ENCODE assay signal across 1 cellular context in the genomic region with DNA sequence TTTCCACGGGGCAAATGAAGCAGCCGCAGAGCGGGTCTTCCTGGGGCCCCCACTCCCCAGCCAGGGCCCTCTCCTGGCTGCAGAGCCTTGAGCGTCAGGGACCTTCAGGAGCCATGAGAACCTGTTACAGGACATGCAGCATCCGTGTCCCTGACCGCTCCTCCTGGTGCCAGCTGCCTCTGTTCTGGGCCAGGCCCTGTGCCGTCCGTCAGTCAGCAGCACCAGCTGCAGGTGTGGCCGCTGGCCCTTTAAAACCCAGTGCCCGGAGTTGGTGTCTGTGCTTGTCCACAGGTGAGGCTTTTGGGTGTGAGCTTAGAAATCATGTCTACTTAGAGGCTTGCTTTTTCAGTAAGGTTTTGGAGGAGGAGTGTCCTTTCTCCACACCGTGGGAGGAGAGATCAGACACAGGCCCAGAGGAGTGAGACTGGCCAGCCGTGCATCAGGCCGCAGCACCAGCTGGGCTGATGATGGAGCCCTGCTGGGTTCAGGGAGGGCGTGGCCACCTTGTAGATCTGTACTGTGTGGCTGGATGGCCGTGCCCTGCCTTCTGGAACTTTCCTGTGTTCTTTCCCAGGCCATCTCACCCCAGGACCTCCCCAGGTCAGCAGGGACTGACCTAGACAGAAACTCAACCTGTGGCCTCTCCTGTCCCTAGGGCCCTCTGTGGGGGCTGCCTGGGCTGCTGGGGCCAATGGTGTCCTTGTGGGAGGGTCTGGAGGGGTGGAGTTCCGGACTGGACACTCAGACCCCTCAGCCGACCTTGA.
TF ChIP-seq lines count a peak whose summit lies in the region.

No MANE protein-coding gene starts in this region.

TF ChIP-seq in HepG2, 621 proteins besides CTCF, POLR2A, EP300 and RAD21 (continued from another document and continues in another):
- no peak for TF ChIP-seq FOXP1 (IDR thresholded peaks at IDR 0.05)
- TF ChIP-seq FOXP1 (CRISPR knock-in tag; IDR thresholded peaks at IDR 0.05), result 0 out of 2 replicates have a peak, but pooled peaks have one; percentile 1
- TF ChIP-seq PHF20 (CRISPR knock-in tag; IDR thresholded peaks at IDR 0.05), result no peak
- TF ChIP-seq, protein P1, sequence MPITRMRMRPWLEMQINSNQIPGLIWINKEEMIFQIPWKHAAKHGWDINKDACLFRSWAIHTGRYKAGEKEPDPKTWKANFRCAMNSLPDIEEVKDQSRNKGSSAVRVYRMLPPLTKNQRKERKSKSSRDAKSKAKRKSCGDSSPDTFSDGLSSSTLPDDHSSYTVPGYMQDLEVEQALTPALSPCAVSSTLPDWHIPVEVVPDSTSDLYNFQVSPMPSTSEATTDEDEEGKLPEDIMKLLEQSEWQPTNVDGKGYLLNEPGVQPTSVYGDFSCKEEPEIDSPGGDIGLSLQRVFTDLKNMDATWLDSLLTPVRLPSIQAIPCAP (CRISPR knock-in tag; IDR thresholded peaks at IDR 0.05; ENCODE audit: low read depth), result no peak
- TF ChIP-seq, protein P2, sequence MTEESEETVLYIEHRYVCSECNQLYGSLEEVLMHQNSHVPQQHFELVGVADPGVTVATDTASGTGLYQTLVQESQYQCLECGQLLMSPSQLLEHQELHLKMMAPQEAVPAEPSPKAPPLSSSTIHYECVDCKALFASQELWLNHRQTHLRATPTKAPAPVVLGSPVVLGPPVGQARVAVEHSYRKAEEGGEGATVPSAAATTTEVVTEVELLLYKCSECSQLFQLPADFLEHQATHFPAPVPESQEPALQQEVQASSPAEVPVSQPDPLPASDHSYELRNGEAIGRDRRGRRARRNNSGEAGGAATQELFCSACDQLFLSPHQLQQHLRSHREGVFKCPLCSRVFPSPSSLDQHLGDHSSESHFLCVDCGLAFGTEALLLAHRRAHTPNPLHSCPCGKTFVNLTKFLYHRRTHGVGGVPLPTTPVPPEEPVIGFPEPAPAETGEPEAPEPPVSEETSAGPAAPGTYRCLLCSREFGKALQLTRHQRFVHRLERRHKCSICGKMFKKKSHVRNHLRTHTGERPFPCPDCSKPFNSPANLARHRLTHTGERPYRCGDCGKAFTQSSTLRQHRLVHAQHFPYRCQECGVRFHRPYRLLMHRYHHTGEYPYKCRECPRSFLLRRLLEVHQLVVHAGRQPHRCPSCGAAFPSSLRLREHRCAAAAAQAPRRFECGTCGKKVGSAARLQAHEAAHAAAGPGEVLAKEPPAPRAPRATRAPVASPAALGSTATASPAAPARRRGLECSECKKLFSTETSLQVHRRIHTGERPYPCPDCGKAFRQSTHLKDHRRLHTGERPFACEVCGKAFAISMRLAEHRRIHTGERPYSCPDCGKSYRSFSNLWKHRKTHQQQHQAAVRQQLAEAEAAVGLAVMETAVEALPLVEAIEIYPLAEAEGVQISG (CRISPR knock-in tag; IDR thresholded peaks at IDR 0.05), result no peak
- no peak for TF ChIP-seq MBNL3 (CRISPR knock-in tag; conservative IDR thresholded peaks at IDR 0.05)
- TF ChIP-seq SIX1 (CRISPR knock-in tag; IDR thresholded peaks at IDR 0.05; ENCODE audit: borderline replicate concordance), result no peak
- no peak for TF ChIP-seq WIZ (CRISPR knock-in tag; IDR thresholded peaks at IDR 0.05)
- TF ChIP-seq HDAC2 (CRISPR knock-in tag; IDR thresholded peaks at IDR 0.05), result no peak
- TF ChIP-seq RNF2 (conservative IDR thresholded peaks at IDR 0.05; ENCODE audit: low read depth), result no peak
- TF ChIP-seq, protein P3, sequence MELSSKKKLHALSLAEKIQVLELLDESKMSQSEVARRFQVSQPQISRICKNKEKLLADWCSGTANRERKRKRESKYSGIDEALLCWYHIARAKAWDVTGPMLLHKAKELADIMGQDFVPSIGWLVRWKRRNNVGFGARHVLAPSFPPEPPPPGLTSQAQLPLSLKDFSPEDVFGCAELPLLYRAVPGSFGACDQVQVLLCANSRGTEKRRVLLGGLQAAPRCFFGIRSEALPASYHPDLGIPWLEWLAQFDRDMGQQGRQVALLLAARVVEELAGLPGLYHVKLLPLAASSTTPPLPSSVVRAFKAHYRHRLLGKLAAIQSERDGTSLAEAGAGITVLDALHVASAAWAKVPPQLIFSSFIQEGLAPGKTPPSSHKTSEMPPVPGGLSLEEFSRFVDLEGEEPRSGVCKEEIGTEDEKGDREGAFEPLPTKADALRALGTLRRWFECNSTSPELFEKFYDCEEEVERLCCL (CRISPR knock-in tag; IDR thresholded peaks at IDR 0.05; ENCODE audit: borderline replicate concordance), result no peak
- TF ChIP-seq SMYD3 (CRISPR knock-in tag; IDR thresholded peaks at IDR 0.05), result no peak
- peak; percentile 89 for TF ChIP-seq ZBTB7A (CRISPR knock-in tag; IDR thresholded peaks at IDR 0.05)
- TF ChIP-seq, protein P4, sequence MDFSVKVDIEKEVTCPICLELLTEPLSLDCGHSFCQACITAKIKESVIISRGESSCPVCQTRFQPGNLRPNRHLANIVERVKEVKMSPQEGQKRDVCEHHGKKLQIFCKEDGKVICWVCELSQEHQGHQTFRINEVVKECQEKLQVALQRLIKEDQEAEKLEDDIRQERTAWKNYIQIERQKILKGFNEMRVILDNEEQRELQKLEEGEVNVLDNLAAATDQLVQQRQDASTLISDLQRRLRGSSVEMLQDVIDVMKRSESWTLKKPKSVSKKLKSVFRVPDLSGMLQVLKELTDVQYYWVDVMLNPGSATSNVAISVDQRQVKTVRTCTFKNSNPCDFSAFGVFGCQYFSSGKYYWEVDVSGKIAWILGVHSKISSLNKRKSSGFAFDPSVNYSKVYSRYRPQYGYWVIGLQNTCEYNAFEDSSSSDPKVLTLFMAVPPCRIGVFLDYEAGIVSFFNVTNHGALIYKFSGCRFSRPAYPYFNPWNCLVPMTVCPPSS (IDR thresholded peaks at IDR 0.05), result no peak
- TF ChIP-seq, protein P5, sequence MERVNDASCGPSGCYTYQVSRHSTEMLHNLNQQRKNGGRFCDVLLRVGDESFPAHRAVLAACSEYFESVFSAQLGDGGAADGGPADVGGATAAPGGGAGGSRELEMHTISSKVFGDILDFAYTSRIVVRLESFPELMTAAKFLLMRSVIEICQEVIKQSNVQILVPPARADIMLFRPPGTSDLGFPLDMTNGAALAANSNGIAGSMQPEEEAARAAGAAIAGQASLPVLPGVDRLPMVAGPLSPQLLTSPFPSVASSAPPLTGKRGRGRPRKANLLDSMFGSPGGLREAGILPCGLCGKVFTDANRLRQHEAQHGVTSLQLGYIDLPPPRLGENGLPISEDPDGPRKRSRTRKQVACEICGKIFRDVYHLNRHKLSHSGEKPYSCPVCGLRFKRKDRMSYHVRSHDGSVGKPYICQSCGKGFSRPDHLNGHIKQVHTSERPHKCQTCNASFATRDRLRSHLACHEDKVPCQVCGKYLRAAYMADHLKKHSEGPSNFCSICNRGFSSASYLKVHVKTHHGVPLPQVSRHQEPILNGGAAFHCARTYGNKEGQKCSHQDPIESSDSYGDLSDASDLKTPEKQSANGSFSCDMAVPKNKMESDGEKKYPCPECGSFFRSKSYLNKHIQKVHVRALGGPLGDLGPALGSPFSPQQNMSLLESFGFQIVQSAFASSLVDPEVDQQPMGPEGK (CRISPR knock-in tag; IDR thresholded peaks at IDR 0.05), result peak; percentile 71; the same call in 1 of the 2 replicates
- TF ChIP-seq, protein P6, sequence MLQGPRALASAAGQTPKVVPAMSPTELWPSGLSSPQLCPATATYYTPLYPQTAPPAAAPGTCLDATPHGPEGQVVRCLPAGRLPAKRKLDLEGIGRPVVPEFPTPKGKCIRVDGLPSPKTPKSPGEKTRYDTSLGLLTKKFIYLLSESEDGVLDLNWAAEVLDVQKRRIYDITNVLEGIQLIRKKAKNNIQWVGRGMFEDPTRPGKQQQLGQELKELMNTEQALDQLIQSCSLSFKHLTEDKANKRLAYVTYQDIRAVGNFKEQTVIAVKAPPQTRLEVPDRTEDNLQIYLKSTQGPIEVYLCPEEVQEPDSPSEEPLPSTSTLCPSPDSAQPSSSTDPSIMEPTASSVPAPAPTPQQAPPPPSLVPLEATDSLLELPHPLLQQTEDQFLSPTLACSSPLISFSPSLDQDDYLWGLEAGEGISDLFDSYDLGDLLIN (CRISPR knock-in tag; IDR thresholded peaks at IDR 0.05; ENCODE audit: borderline replicate concordance), result no peak
- TF ChIP-seq, protein P7, sequence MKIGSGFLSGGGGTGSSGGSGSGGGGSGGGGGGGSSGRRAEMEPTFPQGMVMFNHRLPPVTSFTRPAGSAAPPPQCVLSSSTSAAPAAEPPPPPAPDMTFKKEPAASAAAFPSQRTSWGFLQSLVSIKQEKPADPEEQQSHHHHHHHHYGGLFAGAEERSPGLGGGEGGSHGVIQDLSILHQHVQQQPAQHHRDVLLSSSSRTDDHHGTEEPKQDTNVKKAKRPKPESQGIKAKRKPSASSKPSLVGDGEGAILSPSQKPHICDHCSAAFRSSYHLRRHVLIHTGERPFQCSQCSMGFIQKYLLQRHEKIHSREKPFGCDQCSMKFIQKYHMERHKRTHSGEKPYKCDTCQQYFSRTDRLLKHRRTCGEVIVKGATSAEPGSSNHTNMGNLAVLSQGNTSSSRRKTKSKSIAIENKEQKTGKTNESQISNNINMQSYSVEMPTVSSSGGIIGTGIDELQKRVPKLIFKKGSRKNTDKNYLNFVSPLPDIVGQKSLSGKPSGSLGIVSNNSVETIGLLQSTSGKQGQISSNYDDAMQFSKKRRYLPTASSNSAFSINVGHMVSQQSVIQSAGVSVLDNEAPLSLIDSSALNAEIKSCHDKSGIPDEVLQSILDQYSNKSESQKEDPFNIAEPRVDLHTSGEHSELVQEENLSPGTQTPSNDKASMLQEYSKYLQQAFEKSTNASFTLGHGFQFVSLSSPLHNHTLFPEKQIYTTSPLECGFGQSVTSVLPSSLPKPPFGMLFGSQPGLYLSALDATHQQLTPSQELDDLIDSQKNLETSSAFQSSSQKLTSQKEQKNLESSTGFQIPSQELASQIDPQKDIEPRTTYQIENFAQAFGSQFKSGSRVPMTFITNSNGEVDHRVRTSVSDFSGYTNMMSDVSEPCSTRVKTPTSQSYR (CRISPR knock-in tag; IDR thresholded peaks at IDR 0.05; ENCODE audit: borderline replicate concordance), result peak; percentile 18; the same call in 1 of the 2 replicates
- no peak for TF ChIP-seq CEBPB (IDR thresholded peaks at IDR 0.05; ENCODE audit: borderline replicate concordance, low read depth, low read length)
- no peak for TF ChIP-seq TCF7L2 (IDR thresholded peaks at IDR 0.05; ENCODE audit: low read depth, low read length)
- TF ChIP-seq ZNF878 (CRISPR knock-in tag; IDR thresholded peaks at IDR 0.05), result no peak
- 0 out of 2 replicates have a peak, but pooled peaks have one; percentile 8 for TF ChIP-seq ZNF136 (CRISPR knock-in tag; IDR thresholded peaks at IDR 0.05; ENCODE audit: low read depth)
- TF ChIP-seq, protein P8, sequence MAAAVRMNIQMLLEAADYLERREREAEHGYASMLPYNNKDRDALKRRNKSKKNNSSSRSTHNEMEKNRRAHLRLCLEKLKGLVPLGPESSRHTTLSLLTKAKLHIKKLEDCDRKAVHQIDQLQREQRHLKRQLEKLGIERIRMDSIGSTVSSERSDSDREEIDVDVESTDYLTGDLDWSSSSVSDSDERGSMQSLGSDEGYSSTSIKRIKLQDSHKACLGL (CRISPR knock-in tag; IDR thresholded peaks at IDR 0.05), result no peak
- no peak for TF ChIP-seq SP1 (IDR thresholded peaks at IDR 0.05)
- no peak for TF ChIP-seq SP1 (CRISPR knock-in tag; IDR thresholded peaks at IDR 0.05)
- TF ChIP-seq ZNF431 (CRISPR knock-in tag; IDR thresholded peaks at IDR 0.05; ENCODE audit: borderline replicate concordance, low read depth), result no peak
- peak; percentile 67; the same call in 1 of the 2 replicates for TF ChIP-seq GABPB1 (CRISPR knock-in tag; IDR thresholded peaks at IDR 0.05)
- TF ChIP-seq, protein P9, sequence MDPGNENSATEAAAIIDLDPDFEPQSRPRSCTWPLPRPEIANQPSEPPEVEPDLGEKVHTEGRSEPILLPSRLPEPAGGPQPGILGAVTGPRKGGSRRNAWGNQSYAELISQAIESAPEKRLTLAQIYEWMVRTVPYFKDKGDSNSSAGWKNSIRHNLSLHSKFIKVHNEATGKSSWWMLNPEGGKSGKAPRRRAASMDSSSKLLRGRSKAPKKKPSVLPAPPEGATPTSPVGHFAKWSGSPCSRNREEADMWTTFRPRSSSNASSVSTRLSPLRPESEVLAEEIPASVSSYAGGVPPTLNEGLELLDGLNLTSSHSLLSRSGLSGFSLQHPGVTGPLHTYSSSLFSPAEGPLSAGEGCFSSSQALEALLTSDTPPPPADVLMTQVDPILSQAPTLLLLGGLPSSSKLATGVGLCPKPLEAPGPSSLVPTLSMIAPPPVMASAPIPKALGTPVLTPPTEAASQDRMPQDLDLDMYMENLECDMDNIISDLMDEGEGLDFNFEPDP (CRISPR knock-in tag; conservative IDR thresholded peaks at IDR 0.05), result no peak
- TF ChIP-seq, protein P10, sequence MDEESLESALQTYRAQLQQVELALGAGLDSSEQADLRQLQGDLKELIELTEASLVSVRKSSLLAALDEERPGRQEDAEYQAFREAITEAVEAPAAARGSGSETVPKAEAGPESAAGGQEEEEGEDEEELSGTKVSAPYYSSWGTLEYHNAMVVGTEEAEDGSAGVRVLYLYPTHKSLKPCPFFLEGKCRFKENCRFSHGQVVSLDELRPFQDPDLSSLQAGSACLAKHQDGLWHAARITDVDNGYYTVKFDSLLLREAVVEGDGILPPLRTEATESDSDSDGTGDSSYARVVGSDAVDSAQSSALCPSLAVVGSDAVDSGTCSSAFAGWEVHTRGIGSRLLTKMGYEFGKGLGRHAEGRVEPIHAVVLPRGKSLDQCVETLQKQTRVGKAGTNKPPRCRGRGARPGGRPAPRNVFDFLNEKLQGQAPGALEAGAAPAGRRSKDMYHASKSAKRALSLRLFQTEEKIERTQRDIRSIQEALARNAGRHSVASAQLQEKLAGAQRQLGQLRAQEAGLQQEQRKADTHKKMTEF (CRISPR knock-in tag; IDR thresholded peaks at IDR 0.05), result no peak
- TF ChIP-seq, protein P11, sequence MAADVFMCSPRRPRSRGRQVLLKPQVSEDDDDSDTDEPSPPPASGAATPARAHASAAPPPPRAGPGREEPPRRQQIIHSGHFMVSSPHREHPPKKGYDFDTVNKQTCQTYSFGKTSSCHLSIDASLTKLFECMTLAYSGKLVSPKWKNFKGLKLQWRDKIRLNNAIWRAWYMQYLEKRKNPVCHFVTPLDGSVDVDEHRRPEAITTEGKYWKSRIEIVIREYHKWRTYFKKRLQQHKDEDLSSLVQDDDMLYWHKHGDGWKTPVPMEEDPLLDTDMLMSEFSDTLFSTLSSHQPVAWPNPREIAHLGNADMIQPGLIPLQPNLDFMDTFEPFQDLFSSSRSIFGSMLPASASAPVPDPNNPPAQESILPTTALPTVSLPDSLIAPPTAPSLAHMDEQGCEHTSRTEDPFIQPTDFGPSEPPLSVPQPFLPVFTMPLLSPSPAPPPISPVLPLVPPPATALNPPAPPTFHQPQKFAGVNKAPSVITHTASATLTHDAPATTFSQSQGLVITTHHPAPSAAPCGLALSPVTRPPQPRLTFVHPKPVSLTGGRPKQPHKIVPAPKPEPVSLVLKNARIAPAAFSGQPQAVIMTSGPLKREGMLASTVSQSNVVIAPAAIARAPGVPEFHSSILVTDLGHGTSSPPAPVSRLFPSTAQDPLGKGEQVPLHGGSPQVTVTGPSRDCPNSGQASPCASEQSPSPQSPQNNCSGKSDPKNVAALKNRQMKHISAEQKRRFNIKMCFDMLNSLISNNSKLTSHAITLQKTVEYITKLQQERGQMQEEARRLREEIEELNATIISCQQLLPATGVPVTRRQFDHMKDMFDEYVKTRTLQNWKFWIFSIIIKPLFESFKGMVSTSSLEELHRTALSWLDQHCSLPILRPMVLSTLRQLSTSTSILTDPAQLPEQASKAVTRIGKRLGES (CRISPR knock-in tag; IDR thresholded peaks at IDR 0.05; ENCODE audit: borderline replicate concordance), result no peak
- TF ChIP-seq RBM39 (IDR thresholded peaks at IDR 0.05; ENCODE audit: low read depth, low read length, poor library complexity, severe bottlenecking), result no peak
- TF ChIP-seq EED (CRISPR knock-in tag; IDR thresholded peaks at IDR 0.05), result peak; percentile 51; the same call in 1 of the 2 replicates
- no peak for TF ChIP-seq ZNF350 (CRISPR knock-in tag; IDR thresholded peaks at IDR 0.05; ENCODE audit: borderline replicate concordance, low read depth)
- TF ChIP-seq ZNF383 (CRISPR knock-in tag; IDR thresholded peaks at IDR 0.05; ENCODE audit: borderline replicate concordance), result no peak
- TF ChIP-seq ZNF101 (CRISPR knock-in tag; IDR thresholded peaks at IDR 0.05; ENCODE audit: borderline replicate concordance, low read depth), result no peak
- no peak for TF ChIP-seq FOXK1 (CRISPR knock-in tag; IDR thresholded peaks at IDR 0.05; ENCODE audit: borderline replicate concordance, low read depth)
- 0 out of 2 replicates have a peak, but pooled peaks have one; percentile 20 for TF ChIP-seq ZMYM2 (CRISPR knock-in tag; IDR thresholded peaks at IDR 0.05)
